In the genomic region with DNA sequence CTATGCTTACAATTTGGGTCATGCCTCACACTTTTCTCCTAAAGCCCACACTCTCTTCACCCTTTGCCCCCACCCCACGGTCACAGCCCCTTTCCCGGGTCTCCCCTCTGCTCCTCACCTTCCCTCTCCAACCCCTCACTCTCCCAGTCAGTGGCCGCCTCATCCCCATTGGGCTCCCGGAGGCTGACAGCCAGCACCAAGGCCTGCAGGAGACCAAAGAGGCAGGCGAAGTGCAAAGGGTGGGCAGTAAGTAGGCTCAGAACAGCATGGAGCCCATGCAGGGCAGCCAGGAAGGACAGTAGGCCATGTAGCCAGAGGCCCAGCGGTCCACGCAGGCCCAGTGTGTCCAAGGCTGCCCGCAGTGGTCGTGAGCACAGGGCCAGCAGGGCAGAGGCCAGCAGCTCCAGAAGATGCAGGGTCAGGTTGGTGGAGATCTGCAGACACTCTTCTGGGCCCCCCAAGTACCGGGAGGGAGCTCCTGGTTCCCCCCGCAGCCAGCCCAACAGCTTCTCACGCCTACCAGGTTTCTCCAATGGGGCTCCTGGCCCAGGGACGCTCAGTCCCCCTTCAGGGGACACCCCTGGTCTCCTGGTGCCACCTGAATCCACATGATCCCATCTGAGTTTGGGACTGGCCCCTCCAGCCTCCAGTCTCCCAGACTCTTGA, we compare ENCODE assay signal across 9 cellular contexts. TPM values are rescaled to one million over a fixed set of nuclear protein-coding genes. Genes with fewer than 3 reads are reported as not detected.
DNase-seq lines count a peak whose midpoint lies in the region; ATAC-seq lines count a peak whose summit lies in the region.
"Had no signal": no experiment of that assay in that cellular context is flagged by ENCODE, and none has a peak within 500 bp of the region (broad histone marks: within the 10 kb centered on the region; RNA-seq: fewer than 3 reads in every experiment).

No MANE protein-coding gene starts in this region.

- H3K4me3 ChIP-seq in HUES48 (ENCODE audit: low read depth, low read length) = peak overlapping the region; percentile 88

- H3K36me3 Mint-ChIP-seq in activated T-helper 17 cell treated with anti-CD3 and anti-CD28 coated beads, Interleukin-2, amount 50 U/mL, for 72 hours (ENCODE audit: low read depth) = peaks cover 84% of the 10 kb centered on the region
- peaks cover 4 to 14% (median 5%) of the 10 kb centered on the region in 3 donors for H3K36me3 Mint-ChIP-seq in immature natural killer cell
- peaks cover 53 to 68% of the 10 kb centered on the region in 2 donors for H3K36me3 Mint-ChIP-seq in stimulated activated naive B cell treated with anti-CD40 and anti-IgM and Interleukin-4, amounts not matched to agents 10 μg/mL and 1 μg/mL and 100 μg/mL, for 72 hours

- H3K9ac ChIP-seq in HUES48 (ENCODE audit: low read depth, low read length) = no peak overlapping the region

- H3K27me3 ChIP-seq in HUES48 (ENCODE audit: control insufficient read depth, insufficient read depth, low read length) = no peaks in the 10 kb centered on the region
- H3K27me3 ChIP-seq: thyroid gland had no signal

- H3K27ac ChIP-seq in HUES48 (ENCODE audit: low read depth, low read length) = no peak overlapping the region

- H3K4me3 Mint-ChIP-seq in activated T-helper 17 cell treated with anti-CD3 and anti-CD28 coated beads, Interleukin-2, amount 50 U/mL, for 72 hours = peak overlapping the region; percentile 96
- H3K4me3 Mint-ChIP-seq in immature natural killer cell = peak overlapping the region; percentile 87 to 91 (median 90)
- peak overlapping the region; percentile 95 to 97 for H3K4me3 Mint-ChIP-seq in stimulated activated naive B cell treated with anti-CD40 and anti-IgM and Interleukin-4, amounts not matched to agents 10 μg/mL and 1 μg/mL and 100 μg/mL, for 72 hours

- H3K9me3 ChIP-seq in HUES48 (ENCODE audit: control insufficient read depth, insufficient read depth, low read length) = no peaks in the 10 kb centered on the region
- H3K9me3 ChIP-seq: thyroid gland had no signal

- no peaks in the 10 kb centered on the region for H3K27me3 Mint-ChIP-seq in activated T-helper 17 cell treated with anti-CD3 and anti-CD28 coated beads, Interleukin-2, amount 50 U/mL, for 72 hours
- H3K27me3 Mint-ChIP-seq in immature natural killer cell (ENCODE audit: low read depth in 3 of 3) = peaks cover 0 to 4% (median 1%) of the 10 kb centered on the region in 3 donors
- H3K27me3 Mint-ChIP-seq in stimulated activated naive B cell treated with anti-CD40 and anti-IgM and Interleukin-4, amounts not matched to agents 10 μg/mL and 1 μg/mL and 100 μg/mL, for 72 hours = no peaks in the 10 kb centered on the region

- peaks cover 7% of the 10 kb centered on the region; the same call in 1 of the 2 replicates for H3K4me1 ChIP-seq in HUES48 (ENCODE audit: control insufficient read depth, insufficient read depth, low read length)

- DNase-seq in immature natural killer cell = no peak
- no peak for DNase-seq in stimulated activated naive B cell treated with anti-CD40 and anti-IgM and Interleukin-4, amounts not matched to agents 10 μg/mL and 1 μg/mL and 100 μg/mL, for 72 hours
- no peak for DNase-seq in GDM1 (lab: John Stamatoyannopoulos, UW)
- DNase-seq in amygdala (lab: John Stamatoyannopoulos, UW) = no peak
- DNase-seq in NCI-H1092 (lab: John Stamatoyannopoulos, UW) = no peak
- DNase-seq: hippocampal formation had no signal

- peak overlapping the region; percentile 95 for H3K27ac Mint-ChIP-seq in activated T-helper 17 cell treated with anti-CD3 and anti-CD28 coated beads, Interleukin-2, amount 50 U/mL, for 72 hours
- peak overlapping the region; percentile 83 to 93 (median 88) for H3K27ac Mint-ChIP-seq in immature natural killer cell
- peak overlapping the region; percentile 96 for H3K27ac Mint-ChIP-seq in stimulated activated naive B cell treated with anti-CD40 and anti-IgM and Interleukin-4, amounts not matched to agents 10 μg/mL and 1 μg/mL and 100 μg/mL, for 72 hours

- H3K4me1 Mint-ChIP-seq in activated T-helper 17 cell treated with anti-CD3 and anti-CD28 coated beads, Interleukin-2, amount 50 U/mL, for 72 hours = peaks cover 33% of the 10 kb centered on the region
- H3K4me1 Mint-ChIP-seq in immature natural killer cell = peaks cover 70 to 77% of the 10 kb centered on the region in 2 donors
- H3K4me1 Mint-ChIP-seq in stimulated activated naive B cell treated with anti-CD40 and anti-IgM and Interleukin-4, amounts not matched to agents 10 μg/mL and 1 μg/mL and 100 μg/mL, for 72 hours = peaks cover 55 to 87% of the 10 kb centered on the region in 2 donors

- peaks cover 32% of the 10 kb centered on the region for H3K36me3 ChIP-seq in HUES48 (ENCODE audit: control insufficient read depth, insufficient read depth, low read length)

- no peak for ATAC-seq in activated T-helper 17 cell treated with anti-CD3 and anti-CD28 coated beads, Interleukin-2, amount 50 U/mL, for 72 hours (replicated peaks)
- ATAC-seq in stimulated activated naive B cell treated with anti-CD40 and anti-IgM and Interleukin-4, amounts not matched to agents 10 μg/mL and 1 μg/mL and 100 μg/mL, for 72 hours (replicated peaks) = no peak

- H3K9me3 Mint-ChIP-seq in activated T-helper 17 cell treated with anti-CD3 and anti-CD28 coated beads, Interleukin-2, amount 50 U/mL, for 72 hours = no peaks in the 10 kb centered on the region
- H3K9me3 Mint-ChIP-seq in immature natural killer cell = no peaks in the 10 kb centered on the region
- no peaks in the 10 kb centered on the region for H3K9me3 Mint-ChIP-seq in stimulated activated naive B cell treated with anti-CD40 and anti-IgM and Interleukin-4, amounts not matched to agents 10 μg/mL and 1 μg/mL and 100 μg/mL, for 72 hours

RNA-seq across cellular contexts. Expression of a gene that starts 1.5 kb away (rescaled TPM):
- 10 to 100 TPM; 16.2 to 21.0 TPM for total RNA-seq in activated T-helper 17 cell treated with anti-CD3 and anti-CD28 coated beads, Interleukin-2, amount 50 U/mL, for 72 hours
- polyA plus RNA-seq in immature natural killer cell = 10 to 100 TPM; 23.6 to 41.6 (median 26.3) TPM

RNA-seq across cellular contexts. Expression of a gene that starts 3.4 kb away (rescaled TPM):
- 1 to 10 TPM in 1 of 2 donors, under 1 TPM in 1; 0.76 to 1.3 TPM for total RNA-seq in activated T-helper 17 cell treated with anti-CD3 and anti-CD28 coated beads, Interleukin-2, amount 50 U/mL, for 72 hours
- polyA plus RNA-seq in immature natural killer cell = 1 to 10 TPM; 1.8 to 5.7 (median 3.9) TPM

RNA-seq across cellular contexts. Expression of a gene that starts 5.7 kb away (rescaled TPM):
- 10 to 100 TPM; 30.1 to 39.0 TPM for total RNA-seq in activated T-helper 17 cell treated with anti-CD3 and anti-CD28 coated beads, Interleukin-2, amount 50 U/mL, for 72 hours
- 10 to 100 TPM; 17.2 to 29.3 (median 22.9) TPM for polyA plus RNA-seq in immature natural killer cell

RNA-seq across cellular contexts. Expression of a gene that starts 6.7 kb away (rescaled TPM):
- total RNA-seq in activated T-helper 17 cell treated with anti-CD3 and anti-CD28 coated beads, Interleukin-2, amount 50 U/mL, for 72 hours = 100 to 1,000 TPM; 298 to 383 TPM
- 10 to 100 TPM in 2 of 3 donors, 1 to 10 TPM in 1; 8.5 to 22.7 (median 16.2) TPM for polyA plus RNA-seq in immature natural killer cell

RNA-seq across cellular contexts. Expression of a gene that starts 6.8 kb away (rescaled TPM):
- 100 to 1,000 TPM; 204 to 245 TPM for total RNA-seq in activated T-helper 17 cell treated with anti-CD3 and anti-CD28 coated beads, Interleukin-2, amount 50 U/mL, for 72 hours
- 100 to 1,000 TPM; 253 to 291 (median 289) TPM for polyA plus RNA-seq in immature natural killer cell
